ENCODE assay signal across 1 cellular context in the genomic region with DNA sequence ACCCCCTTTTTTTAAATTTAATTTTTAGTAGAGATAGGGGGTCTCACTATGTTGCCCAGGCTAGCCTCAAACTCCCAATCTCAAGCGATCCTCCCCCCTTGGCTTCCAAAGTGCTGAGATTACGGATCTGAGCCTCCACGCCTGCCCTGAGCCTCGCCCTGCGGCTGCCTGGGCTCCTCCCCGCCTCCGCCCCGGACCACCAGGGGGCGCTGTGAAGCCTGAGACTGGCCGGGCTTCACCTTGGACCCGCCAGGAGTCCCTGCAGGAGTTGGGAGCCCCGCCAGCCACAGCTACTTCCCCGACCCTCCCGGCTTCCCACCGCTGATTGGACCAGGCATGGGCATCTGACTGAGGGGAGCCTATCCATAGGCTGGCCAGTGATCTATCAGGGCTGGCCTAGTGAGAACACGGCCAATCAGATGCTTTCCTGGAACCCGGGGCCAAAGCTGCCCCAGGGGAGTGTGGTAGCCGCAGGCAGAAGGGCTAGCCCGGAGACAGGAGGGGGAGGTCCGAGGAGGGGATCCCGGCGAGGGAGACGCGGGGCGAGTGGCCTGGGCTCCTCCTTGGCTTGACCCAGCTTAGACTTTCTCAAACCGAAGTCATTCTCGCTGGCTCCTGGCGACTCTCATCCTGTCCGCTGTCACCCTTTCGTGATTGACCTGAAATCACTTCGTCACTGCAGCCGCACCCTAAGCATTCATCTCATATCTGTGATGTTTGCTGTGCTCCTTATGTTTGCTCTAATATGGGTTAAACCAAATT.
TF ChIP-seq lines count a peak whose summit lies in the region.

No MANE protein-coding gene starts in this region.

TF ChIP-seq in HepG2, 621 proteins besides CTCF, POLR2A, EP300 and RAD21 (continued from another document and continues in another):
- TF ChIP-seq, protein P1, sequence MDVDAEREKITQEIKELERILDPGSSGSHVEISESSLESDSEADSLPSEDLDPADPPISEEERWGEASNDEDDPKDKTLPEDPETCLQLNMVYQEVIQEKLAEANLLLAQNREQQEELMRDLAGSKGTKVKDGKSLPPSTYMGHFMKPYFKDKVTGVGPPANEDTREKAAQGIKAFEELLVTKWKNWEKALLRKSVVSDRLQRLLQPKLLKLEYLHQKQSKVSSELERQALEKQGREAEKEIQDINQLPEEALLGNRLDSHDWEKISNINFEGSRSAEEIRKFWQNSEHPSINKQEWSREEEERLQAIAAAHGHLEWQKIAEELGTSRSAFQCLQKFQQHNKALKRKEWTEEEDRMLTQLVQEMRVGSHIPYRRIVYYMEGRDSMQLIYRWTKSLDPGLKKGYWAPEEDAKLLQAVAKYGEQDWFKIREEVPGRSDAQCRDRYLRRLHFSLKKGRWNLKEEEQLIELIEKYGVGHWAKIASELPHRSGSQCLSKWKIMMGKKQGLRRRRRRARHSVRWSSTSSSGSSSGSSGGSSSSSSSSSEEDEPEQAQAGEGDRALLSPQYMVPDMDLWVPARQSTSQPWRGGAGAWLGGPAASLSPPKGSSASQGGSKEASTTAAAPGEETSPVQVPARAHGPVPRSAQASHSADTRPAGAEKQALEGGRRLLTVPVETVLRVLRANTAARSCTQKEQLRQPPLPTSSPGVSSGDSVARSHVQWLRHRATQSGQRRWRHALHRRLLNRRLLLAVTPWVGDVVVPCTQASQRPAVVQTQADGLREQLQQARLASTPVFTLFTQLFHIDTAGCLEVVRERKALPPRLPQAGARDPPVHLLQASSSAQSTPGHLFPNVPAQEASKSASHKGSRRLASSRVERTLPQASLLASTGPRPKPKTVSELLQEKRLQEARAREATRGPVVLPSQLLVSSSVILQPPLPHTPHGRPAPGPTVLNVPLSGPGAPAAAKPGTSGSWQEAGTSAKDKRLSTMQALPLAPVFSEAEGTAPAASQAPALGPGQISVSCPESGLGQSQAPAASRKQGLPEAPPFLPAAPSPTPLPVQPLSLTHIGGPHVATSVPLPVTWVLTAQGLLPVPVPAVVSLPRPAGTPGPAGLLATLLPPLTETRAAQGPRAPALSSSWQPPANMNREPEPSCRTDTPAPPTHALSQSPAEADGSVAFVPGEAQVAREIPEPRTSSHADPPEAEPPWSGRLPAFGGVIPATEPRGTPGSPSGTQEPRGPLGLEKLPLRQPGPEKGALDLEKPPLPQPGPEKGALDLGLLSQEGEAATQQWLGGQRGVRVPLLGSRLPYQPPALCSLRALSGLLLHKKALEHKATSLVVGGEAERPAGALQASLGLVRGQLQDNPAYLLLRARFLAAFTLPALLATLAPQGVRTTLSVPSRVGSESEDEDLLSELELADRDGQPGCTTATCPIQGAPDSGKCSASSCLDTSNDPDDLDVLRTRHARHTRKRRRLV (CRISPR knock-in tag; IDR thresholded peaks at IDR 0.05), result 0 out of 2 replicates have a peak, but pooled peaks have one; percentile 69
- no peak; the same call in 1 of the 2 replicates for TF ChIP-seq ZMYM3 (CRISPR knock-in tag; IDR thresholded peaks at IDR 0.05)
- peak; percentile 63 for TF ChIP-seq ERF (CRISPR knock-in tag; IDR thresholded peaks at IDR 0.05)
- peak; percentile 86; the same call in 1 of the 2 replicates for TF ChIP-seq SIN3A (IDR thresholded peaks at IDR 0.05; ENCODE audit: borderline replicate concordance, low read depth, low read length)
- peak; percentile 49; the same call in 1 of the 2 replicates for TF ChIP-seq SOX5 (CRISPR knock-in tag; IDR thresholded peaks at IDR 0.05; ENCODE audit: borderline replicate concordance)
- peak; percentile 24; the same call in 1 of the 2 replicates for TF ChIP-seq ZSCAN9 (CRISPR knock-in tag; IDR thresholded peaks at IDR 0.05; ENCODE audit: borderline replicate concordance)
- no peak for TF ChIP-seq ZC3H4 (CRISPR knock-in tag; IDR thresholded peaks at IDR 0.05; ENCODE audit: borderline replicate concordance)
- TF ChIP-seq, protein P2, sequence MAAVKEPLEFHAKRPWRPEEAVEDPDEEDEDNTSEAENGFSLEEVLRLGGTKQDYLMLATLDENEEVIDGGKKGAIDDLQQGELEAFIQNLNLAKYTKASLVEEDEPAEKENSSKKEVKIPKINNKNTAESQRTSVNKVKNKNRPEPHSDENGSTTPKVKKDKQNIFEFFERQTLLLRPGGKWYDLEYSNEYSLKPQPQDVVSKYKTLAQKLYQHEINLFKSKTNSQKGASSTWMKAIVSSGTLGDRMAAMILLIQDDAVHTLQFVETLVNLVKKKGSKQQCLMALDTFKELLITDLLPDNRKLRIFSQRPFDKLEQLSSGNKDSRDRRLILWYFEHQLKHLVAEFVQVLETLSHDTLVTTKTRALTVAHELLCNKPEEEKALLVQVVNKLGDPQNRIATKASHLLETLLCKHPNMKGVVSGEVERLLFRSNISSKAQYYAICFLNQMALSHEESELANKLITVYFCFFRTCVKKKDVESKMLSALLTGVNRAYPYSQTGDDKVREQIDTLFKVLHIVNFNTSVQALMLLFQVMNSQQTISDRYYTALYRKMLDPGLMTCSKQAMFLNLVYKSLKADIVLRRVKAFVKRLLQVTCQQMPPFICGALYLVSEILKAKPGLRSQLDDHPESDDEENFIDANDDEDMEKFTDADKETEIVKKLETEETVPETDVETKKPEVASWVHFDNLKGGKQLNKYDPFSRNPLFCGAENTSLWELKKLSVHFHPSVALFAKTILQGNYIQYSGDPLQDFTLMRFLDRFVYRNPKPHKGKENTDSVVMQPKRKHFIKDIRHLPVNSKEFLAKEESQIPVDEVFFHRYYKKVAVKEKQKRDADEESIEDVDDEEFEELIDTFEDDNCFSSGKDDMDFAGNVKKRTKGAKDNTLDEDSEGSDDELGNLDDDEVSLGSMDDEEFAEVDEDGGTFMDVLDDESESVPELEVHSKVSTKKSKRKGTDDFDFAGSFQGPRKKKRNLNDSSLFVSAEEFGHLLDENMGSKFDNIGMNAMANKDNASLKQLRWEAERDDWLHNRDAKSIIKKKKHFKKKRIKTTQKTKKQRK (IDR thresholded peaks at IDR 0.05; ENCODE audit: low read length), result no peak
- 0 out of 2 replicates have a peak, but pooled peaks have one; percentile 22 for TF ChIP-seq MYNN (CRISPR knock-in tag; IDR thresholded peaks at IDR 0.05; ENCODE audit: low read depth)
- peak; percentile 43; the same call in 1 of the 2 replicates for TF ChIP-seq CBFB (CRISPR knock-in tag; IDR thresholded peaks at IDR 0.05)
- TF ChIP-seq RARA (CRISPR knock-in tag; IDR thresholded peaks at IDR 0.05), result peak; percentile 43; the same call in 1 of the 2 replicates
- no peak for TF ChIP-seq ZNF30 (CRISPR knock-in tag; IDR thresholded peaks at IDR 0.05)
- TF ChIP-seq, protein P3, sequence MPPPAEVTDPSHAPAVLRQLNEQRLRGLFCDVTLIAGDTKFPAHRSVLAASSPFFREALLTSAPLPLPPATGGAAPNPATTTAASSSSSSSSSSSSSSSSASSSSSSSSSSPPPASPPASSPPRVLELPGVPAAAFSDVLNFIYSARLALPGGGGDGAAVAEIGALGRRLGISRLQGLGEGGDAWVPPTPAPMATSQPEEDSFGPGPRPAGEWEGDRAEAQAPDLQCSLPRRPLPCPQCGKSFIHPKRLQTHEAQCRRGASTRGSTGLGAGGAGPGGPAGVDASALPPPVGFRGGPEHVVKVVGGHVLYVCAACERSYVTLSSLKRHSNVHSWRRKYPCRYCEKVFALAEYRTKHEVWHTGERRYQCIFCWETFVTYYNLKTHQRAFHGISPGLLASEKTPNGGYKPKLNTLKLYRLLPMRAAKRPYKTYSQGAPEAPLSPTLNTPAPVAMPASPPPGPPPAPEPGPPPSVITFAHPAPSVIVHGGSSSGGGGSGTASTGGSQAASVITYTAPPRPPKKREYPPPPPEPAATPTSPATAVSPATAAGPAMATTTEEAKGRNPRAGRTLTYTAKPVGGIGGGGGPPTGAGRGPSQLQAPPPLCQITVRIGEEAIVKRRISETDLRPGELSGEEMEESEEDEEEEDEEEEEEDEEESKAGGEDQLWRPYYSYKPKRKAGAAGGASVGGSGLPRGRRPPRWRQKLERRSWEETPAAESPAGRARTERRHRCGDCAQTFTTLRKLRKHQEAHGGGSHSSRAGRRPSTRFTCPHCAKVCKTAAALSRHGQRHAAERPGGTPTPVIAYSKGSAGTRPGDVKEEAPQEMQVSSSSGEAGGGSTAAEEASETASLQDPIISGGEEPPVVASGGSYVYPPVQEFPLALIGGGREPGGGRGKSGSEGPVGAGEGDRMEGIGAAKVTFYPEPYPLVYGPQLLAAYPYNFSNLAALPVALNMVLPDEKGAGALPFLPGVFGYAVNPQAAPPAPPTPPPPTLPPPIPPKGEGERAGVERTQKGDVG (CRISPR knock-in tag; IDR thresholded peaks at IDR 0.05; ENCODE audit: borderline replicate concordance), result no peak
- TF ChIP-seq KLF16 (CRISPR knock-in tag; IDR thresholded peaks at IDR 0.05), result peak in 1 of 2 experiments; percentile 79; a peak in 1 of 4 replicates
- no peak for TF ChIP-seq MED8 (CRISPR knock-in tag; IDR thresholded peaks at IDR 0.05; ENCODE audit: insufficient replicate concordance)
- TF ChIP-seq, protein P4, sequence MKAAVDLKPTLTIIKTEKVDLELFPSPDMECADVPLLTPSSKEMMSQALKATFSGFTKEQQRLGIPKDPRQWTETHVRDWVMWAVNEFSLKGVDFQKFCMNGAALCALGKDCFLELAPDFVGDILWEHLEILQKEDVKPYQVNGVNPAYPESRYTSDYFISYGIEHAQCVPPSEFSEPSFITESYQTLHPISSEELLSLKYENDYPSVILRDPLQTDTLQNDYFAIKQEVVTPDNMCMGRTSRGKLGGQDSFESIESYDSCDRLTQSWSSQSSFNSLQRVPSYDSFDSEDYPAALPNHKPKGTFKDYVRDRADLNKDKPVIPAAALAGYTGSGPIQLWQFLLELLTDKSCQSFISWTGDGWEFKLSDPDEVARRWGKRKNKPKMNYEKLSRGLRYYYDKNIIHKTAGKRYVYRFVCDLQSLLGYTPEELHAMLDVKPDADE (CRISPR knock-in tag; IDR thresholded peaks at IDR 0.05), result no peak
- TF ChIP-seq, protein P5, sequence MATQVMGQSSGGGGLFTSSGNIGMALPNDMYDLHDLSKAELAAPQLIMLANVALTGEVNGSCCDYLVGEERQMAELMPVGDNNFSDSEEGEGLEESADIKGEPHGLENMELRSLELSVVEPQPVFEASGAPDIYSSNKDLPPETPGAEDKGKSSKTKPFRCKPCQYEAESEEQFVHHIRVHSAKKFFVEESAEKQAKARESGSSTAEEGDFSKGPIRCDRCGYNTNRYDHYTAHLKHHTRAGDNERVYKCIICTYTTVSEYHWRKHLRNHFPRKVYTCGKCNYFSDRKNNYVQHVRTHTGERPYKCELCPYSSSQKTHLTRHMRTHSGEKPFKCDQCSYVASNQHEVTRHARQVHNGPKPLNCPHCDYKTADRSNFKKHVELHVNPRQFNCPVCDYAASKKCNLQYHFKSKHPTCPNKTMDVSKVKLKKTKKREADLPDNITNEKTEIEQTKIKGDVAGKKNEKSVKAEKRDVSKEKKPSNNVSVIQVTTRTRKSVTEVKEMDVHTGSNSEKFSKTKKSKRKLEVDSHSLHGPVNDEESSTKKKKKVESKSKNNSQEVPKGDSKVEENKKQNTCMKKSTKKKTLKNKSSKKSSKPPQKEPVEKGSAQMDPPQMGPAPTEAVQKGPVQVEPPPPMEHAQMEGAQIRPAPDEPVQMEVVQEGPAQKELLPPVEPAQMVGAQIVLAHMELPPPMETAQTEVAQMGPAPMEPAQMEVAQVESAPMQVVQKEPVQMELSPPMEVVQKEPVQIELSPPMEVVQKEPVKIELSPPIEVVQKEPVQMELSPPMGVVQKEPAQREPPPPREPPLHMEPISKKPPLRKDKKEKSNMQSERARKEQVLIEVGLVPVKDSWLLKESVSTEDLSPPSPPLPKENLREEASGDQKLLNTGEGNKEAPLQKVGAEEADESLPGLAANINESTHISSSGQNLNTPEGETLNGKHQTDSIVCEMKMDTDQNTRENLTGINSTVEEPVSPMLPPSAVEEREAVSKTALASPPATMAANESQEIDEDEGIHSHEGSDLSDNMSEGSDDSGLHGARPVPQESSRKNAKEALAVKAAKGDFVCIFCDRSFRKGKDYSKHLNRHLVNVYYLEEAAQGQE (IDR thresholded peaks at IDR 0.05; ENCODE audit: borderline replicate concordance in 1 of 2, low read depth in 1 of 2, low read length in 2 of 2), result no peak
- TF ChIP-seq ZNF205 (CRISPR knock-in tag; IDR thresholded peaks at IDR 0.05), result peak; percentile 63; the same call in 1 of the 2 replicates
- TF ChIP-seq ZNF850 (CRISPR knock-in tag; conservative IDR thresholded peaks at IDR 0.05), result no peak
- no peak for TF ChIP-seq SRSF4 (IDR thresholded peaks at IDR 0.05; ENCODE audit: low read depth, low read length, poor library complexity, severe bottlenecking)
- no peak for TF ChIP-seq ZNF781 (CRISPR knock-in tag; IDR thresholded peaks at IDR 0.05; ENCODE audit: borderline replicate concordance, not compliant biosample characterization)
- peak; percentile 96 for TF ChIP-seq ZMYM4 (CRISPR knock-in tag; IDR thresholded peaks at IDR 0.05)
- TF ChIP-seq RELA (CRISPR knock-in tag; IDR thresholded peaks at IDR 0.05), result no peak
- TF ChIP-seq ZNF678 (CRISPR knock-in tag; IDR thresholded peaks at IDR 0.05), result 0 out of 2 replicates have a peak, but pooled peaks have one; percentile 74
- no peak; the same call in 1 of the 2 replicates for TF ChIP-seq HOXA5 (CRISPR knock-in tag; IDR thresholded peaks at IDR 0.05)
- TF ChIP-seq, protein P6, sequence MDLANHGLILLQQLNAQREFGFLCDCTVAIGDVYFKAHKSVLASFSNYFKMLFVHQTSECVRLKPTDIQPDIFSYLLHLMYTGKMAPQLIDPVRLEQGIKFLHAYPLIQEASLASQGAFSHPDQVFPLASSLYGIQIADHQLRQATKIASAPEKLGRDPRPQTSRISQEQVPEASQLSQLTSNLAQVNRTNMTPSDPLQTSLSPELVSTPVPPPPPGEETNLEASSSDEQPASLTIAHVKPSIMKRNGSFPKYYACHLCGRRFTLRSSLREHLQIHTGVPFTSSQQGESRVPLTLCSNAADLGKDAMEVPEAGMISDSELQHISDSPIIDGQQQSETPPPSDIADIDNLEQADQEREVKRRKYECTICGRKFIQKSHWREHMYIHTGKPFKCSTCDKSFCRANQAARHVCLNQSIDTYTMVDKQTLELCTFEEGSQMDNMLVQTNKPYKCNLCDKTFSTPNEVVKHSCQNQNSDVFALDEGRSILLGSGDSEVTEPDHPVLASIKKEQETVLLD (CRISPR knock-in tag; IDR thresholded peaks at IDR 0.05; ENCODE audit: low read depth), result no peak
- TF ChIP-seq ZNF746 (CRISPR knock-in tag; IDR thresholded peaks at IDR 0.05), result peak; percentile 64; the same call in 1 of the 2 replicates
- peak; percentile 64; the same call in 1 of the 2 replicates for TF ChIP-seq SIX1 (CRISPR knock-in tag; IDR thresholded peaks at IDR 0.05; ENCODE audit: borderline replicate concordance)
- TF ChIP-seq ZNF44 (CRISPR knock-in tag; IDR thresholded peaks at IDR 0.05), result no peak; the same call in 1 of the 2 replicates
- TF ChIP-seq THYN1 (CRISPR knock-in tag; IDR thresholded peaks at IDR 0.05; ENCODE audit: borderline replicate concordance, low read depth), result no peak
- TF ChIP-seq KDM2A (CRISPR knock-in tag; IDR thresholded peaks at IDR 0.05; ENCODE audit: borderline replicate concordance, low read depth), result peak; percentile 83
- TF ChIP-seq ZNF335 (CRISPR knock-in tag; IDR thresholded peaks at IDR 0.05), result no peak
- TF ChIP-seq GATA4 (IDR thresholded peaks at IDR 0.05; ENCODE audit: borderline replicate concordance, low read depth), result peak; percentile 46; the same call in 1 of the 2 replicates
- no peak for TF ChIP-seq ZNF564 (CRISPR knock-in tag; IDR thresholded peaks at IDR 0.05)
- TF ChIP-seq HDAC1 (CRISPR knock-in tag; IDR thresholded peaks at IDR 0.05), result peak; percentile 52; the same call in 1 of the 2 replicates
- TF ChIP-seq, protein P7, sequence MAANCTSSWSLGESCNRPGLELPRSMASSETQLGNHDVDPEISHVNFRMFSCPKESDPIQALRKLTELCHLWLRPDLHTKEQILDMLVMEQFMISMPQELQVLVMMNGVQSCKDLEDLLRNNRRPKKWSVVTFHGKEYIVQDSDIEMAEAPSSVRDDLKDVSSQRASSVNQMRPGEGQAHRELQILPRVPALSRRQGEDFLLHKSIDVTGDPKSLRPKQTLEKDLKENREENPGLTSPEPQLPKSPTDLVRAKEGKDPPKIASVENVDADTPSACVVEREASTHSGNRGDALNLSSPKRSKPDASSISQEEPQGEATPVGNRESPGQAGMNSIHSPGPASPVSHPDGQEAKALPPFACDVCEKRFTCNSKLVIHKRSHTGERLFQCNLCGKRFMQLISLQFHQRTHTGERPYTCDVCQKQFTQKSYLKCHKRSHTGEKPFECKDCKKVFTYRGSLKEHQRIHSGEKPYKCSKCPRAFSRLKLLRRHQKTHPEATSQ (CRISPR knock-in tag; IDR thresholded peaks at IDR 0.05; ENCODE audit: borderline replicate concordance), result no peak
